ENCODE assay signal across 1 cellular context in genomic region chr5:126801174-126801991, GRCh38.
TF ChIP-seq lines count a peak whose summit lies in the region.

No MANE protein-coding gene starts in this region.

TF ChIP-seq in GM23338, 12 proteins besides CTCF, POLR2A, EP300 and RAD21:
- TF ChIP-seq ZNF462 (CRISPR knock-in tag; IDR thresholded peaks at IDR 0.05): no peak
- no peak for TF ChIP-seq STAT1 (IDR thresholded peaks at IDR 0.05; ENCODE audit: unreplicated experiment)
- TF ChIP-seq EZH2 (IDR thresholded peaks at IDR 0.05; ENCODE audit: low read depth, unreplicated experiment): no peak
- TF ChIP-seq ZNF331 (CRISPR knock-in tag; IDR thresholded peaks at IDR 0.05; ENCODE audit: low read depth): no peak
- no peak for TF ChIP-seq JUNB (IDR thresholded peaks at IDR 0.05; ENCODE audit: unreplicated experiment)
- TF ChIP-seq, protein P1, sequence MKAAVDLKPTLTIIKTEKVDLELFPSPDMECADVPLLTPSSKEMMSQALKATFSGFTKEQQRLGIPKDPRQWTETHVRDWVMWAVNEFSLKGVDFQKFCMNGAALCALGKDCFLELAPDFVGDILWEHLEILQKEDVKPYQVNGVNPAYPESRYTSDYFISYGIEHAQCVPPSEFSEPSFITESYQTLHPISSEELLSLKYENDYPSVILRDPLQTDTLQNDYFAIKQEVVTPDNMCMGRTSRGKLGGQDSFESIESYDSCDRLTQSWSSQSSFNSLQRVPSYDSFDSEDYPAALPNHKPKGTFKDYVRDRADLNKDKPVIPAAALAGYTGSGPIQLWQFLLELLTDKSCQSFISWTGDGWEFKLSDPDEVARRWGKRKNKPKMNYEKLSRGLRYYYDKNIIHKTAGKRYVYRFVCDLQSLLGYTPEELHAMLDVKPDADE (IDR thresholded peaks at IDR 0.05): no peak
- no peak for TF ChIP-seq REST (IDR thresholded peaks at IDR 0.05; ENCODE audit: unreplicated experiment)
- TF ChIP-seq EZH2phosphoT487 (IDR thresholded peaks at IDR 0.05; ENCODE audit: unreplicated experiment): no peak
- no peak for TF ChIP-seq POLR2AphosphoS5 (IDR thresholded peaks at IDR 0.05; ENCODE audit: low read depth)
- no peak for TF ChIP-seq CREB1 (CRISPR knock-in tag; IDR thresholded peaks at IDR 0.05; ENCODE audit: low read depth)
- no peak for TF ChIP-seq ZNF114 (CRISPR knock-in tag; IDR thresholded peaks at IDR 0.05)
- no peak for TF ChIP-seq NANOG (IDR thresholded peaks at IDR 0.05; ENCODE audit: borderline replicate concordance)
